In the genomic region with DNA sequence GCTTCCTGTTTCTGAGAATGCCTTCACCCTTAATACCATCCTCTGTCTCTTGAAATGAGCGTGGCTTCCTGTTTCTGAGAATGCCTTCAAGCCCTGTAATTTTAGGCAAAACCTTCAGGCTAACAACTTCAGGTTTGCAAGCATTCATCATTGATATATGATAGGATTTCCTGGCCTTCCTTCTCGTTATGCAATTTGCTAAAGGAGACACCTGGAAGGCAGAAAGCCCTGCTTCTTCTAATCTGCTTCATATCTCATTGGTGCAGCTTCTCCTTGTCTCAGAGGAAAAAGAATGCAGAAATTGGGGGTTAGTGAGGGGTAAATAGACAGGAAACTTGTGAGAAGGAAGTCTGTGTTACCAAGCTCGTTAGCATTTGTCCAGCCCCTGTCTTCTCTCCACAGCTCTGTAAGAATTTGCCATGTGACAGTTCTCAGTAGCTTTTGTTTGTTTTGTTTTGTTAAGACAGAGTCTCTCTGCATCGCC, we compare ENCODE assay signal across 8 cellular contexts. TPM values are rescaled to one million over a fixed set of nuclear protein-coding genes. Genes with fewer than 3 reads are reported as not detected.
A peak's percentile ranks its signal among the peaks of the same experiment; 100 is the strongest.
DNase-seq lines count a peak whose midpoint lies in the region; ATAC-seq lines count a peak whose summit lies in the region.

No MANE protein-coding gene starts in this region.

- DNase-seq in activated CD8-positive, alpha-beta memory T cell treated with anti-CD3 and anti-CD28 coated beads, Interleukin-2, amount 10 ng/mL, durations not matched to agents 7 days and 5 days = peak; percentile 68
- no peak for DNase-seq in activated CD8-positive, alpha-beta memory T cell treated with anti-CD3 and anti-CD28 coated beads, Interleukin-2, amount 50 U/mL, for 48 hours
- DNase-seq in SK-MEL-5 (ENCODE audit: low read depth, low spot score) (peak; percentile 28), globus pallidus (ENCODE audit: low spot score) (peak; percentile 86), substantia nigra (lab: John Stamatoyannopoulos, UW) (peak in 15 of 49 donors; percentile 9 to 46 (median 26)), kidney glomerular epithelial cell (lab: John Stamatoyannopoulos, UW) (no peak), DMS53 (lab: John Stamatoyannopoulos, UW) (no peak)

- ATAC-seq in activated CD8-positive, alpha-beta memory T cell treated with anti-CD3 and anti-CD28 coated beads, Interleukin-2, amount 10 ng/mL, durations not matched to agents 7 days and 5 days = peak; percentile 74
- ATAC-seq in HG03039 (IDR thresholded peaks at IDR 0.05; ENCODE audit: unreplicated experiment) = peak; percentile 58

- H3K27ac Mint-ChIP-seq in activated CD8-positive, alpha-beta memory T cell treated with anti-CD3 and anti-CD28 coated beads, Interleukin-2, amount 10 ng/mL, durations not matched to agents 7 days and 5 days = peak overlapping the region; percentile 93

- H3K4me1 Mint-ChIP-seq in activated CD8-positive, alpha-beta memory T cell treated with anti-CD3 and anti-CD28 coated beads, Interleukin-2, amount 10 ng/mL, durations not matched to agents 7 days and 5 days = peaks cover 84% of the 10 kb centered on the region

- H3K9me3 Mint-ChIP-seq in activated CD8-positive, alpha-beta memory T cell treated with anti-CD3 and anti-CD28 coated beads, Interleukin-2, amount 10 ng/mL, durations not matched to agents 7 days and 5 days (ENCODE audit: low read depth) = no peaks in the 10 kb centered on the region

- CTCF ChIA-PET in activated CD8-positive, alpha-beta memory T cell treated with anti-CD3 and anti-CD28 coated beads, Interleukin-2, amount 10 ng/mL, durations not matched to agents 7 days and 5 days (lab: Charles Lee) = interaction anchor here (1.2 to 2.8 kb wide), 5 partner anchors 10 to 70 kb away, joined by 3 to 10 read pairs (median 6); partner anchors contain the start of gene TMF1

- peak overlapping the region; percentile 86 for H3K27ac ChIP-seq in substantia nigra (ENCODE audit: low read depth, low read length, poor library complexity, severe bottlenecking)

- peaks cover 75% of the 10 kb centered on the region for H3K36me3 Mint-ChIP-seq in activated CD8-positive, alpha-beta memory T cell treated with anti-CD3 and anti-CD28 coated beads, Interleukin-2, amount 10 ng/mL, durations not matched to agents 7 days and 5 days

- H3K27me3 Mint-ChIP-seq in activated CD8-positive, alpha-beta memory T cell treated with anti-CD3 and anti-CD28 coated beads, Interleukin-2, amount 10 ng/mL, durations not matched to agents 7 days and 5 days = no peaks in the 10 kb centered on the region

- peak overlapping the region; percentile 68 for H3K4me3 Mint-ChIP-seq in activated CD8-positive, alpha-beta memory T cell treated with anti-CD3 and anti-CD28 coated beads, Interleukin-2, amount 10 ng/mL, durations not matched to agents 7 days and 5 days

- in situ Hi-C loops in SK-MEL-5 (cut with HindIII; ENCODE audit: low pct_unique_long_range_greater_than_20kb, low sequenced_read_pairs) = no loop called here

RNA-seq across cellular contexts. Expression of gene ARL6IP5, which starts 7.3 kb away (rescaled TPM):
- total RNA-seq in activated CD8-positive, alpha-beta memory T cell treated with anti-CD3 and anti-CD28 coated beads, Interleukin-2, amount 10 ng/mL, durations not matched to agents 7 days and 5 days = 100 to 1,000 TPM; 132 to 203 TPM
- total RNA-seq in SK-MEL-5 (2014; rRNA removed; shearing (Covaris generic)) = 55.7 and 61.3 TPM in 2 replicates
- 74.7 and 82.8 TPM in 2 replicates for polyA plus RNA-seq in SK-MEL-5 (2015; cell fraction: cytosol; rRNA removed)
- polyA plus RNA-seq in SK-MEL-5 (2015; cell fraction: nucleus; rRNA removed) = 16.7 and 18.0 TPM in 2 replicates

RNA-seq across cellular contexts. Expression of gene UBA3, which starts 11.9 kb away (rescaled TPM):
- total RNA-seq in activated CD8-positive, alpha-beta memory T cell treated with anti-CD3 and anti-CD28 coated beads, Interleukin-2, amount 10 ng/mL, durations not matched to agents 7 days and 5 days = 100 to 1,000 TPM; 104 to 133 TPM
- total RNA-seq in SK-MEL-5 (2014; rRNA removed; shearing (Covaris generic)) = 58.8 and 63.8 TPM in 2 replicates
- polyA plus RNA-seq in SK-MEL-5 (2015; cell fraction: cytosol; rRNA removed) = 36.5 and 38.1 TPM in 2 replicates
- 114 and 124 TPM in 2 replicates for polyA plus RNA-seq in SK-MEL-5 (2015; cell fraction: nucleus; rRNA removed)

RNA-seq across cellular contexts. Expression of gene LMOD3, which starts 30.3 kb away (rescaled TPM):
- total RNA-seq in activated CD8-positive, alpha-beta memory T cell treated with anti-CD3 and anti-CD28 coated beads, Interleukin-2, amount 10 ng/mL, durations not matched to agents 7 days and 5 days = not detected
- total RNA-seq in SK-MEL-5 (2014; rRNA removed; shearing (Covaris generic)) = 0.16 and 0.19 TPM in 2 replicates
- polyA plus RNA-seq in SK-MEL-5 (2015; cell fraction: cytosol; rRNA removed) = 0.06 and 1.3 TPM in 2 replicates
- 0.10 and 0.12 TPM in 2 replicates for polyA plus RNA-seq in SK-MEL-5 (2015; cell fraction: nucleus; rRNA removed)

RNA-seq across cellular contexts. Expression of gene TMF1, which starts 39.9 kb away (rescaled TPM):
- total RNA-seq in activated CD8-positive, alpha-beta memory T cell treated with anti-CD3 and anti-CD28 coated beads, Interleukin-2, amount 10 ng/mL, durations not matched to agents 7 days and 5 days = 10 to 100 TPM; 47.5 to 49.5 TPM
- total RNA-seq in SK-MEL-5 (2014; rRNA removed; shearing (Covaris generic)) = 14.8 and 35.6 TPM in 2 replicates
- polyA plus RNA-seq in SK-MEL-5 (2015; cell fraction: cytosol; rRNA removed) = 10.6 and 15.8 TPM in 2 replicates
- polyA plus RNA-seq in SK-MEL-5 (2015; cell fraction: nucleus; rRNA removed) = 15.5 and 16.0 TPM in 2 replicates

Comparison
In these comparisons a context has a peak if more than half of its experiments do, and no peak if none do; other contexts are left out.
1. DNase-seq: peak in activated CD8-positive, alpha-beta memory T cell treated with anti-CD3 and anti-CD28 coated beads, Interleukin-2, amount 10 ng/mL, durations not matched to agents 7 days and 5 days (single experiment), SK-MEL-5 (single experiment) and globus pallidus (single experiment); none in activated CD8-positive, alpha-beta memory T cell treated with anti-CD3 and anti-CD28 coated beads, Interleukin-2, amount 50 U/mL, for 48 hours (single experiment), kidney glomerular epithelial cell (single experiment) and DMS53 (single experiment).